Comparison of ENCODE assay signal across 18 cellular contexts in the genomic region with DNA sequence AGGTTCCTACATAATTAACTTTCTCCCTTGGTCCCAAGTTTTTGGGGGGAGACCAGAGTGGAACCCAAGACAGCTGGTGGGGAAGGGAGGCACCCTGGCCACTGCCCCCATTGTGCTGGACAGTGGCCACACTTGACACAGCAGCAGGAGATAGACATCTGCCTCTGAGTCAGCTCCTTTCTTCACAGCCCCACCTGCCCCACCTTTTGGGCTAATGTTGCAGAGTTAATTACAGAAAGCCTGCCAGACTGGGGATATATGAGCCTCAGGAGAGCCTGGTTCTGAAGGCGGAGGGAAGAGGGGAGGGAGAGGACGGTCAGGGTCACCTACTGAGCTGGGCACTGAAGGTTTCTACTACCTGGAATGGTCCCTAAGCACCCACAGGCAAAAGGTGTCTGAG. TPM values are rescaled to one million over a fixed set of nuclear protein-coding genes. Genes with fewer than 3 reads are reported as not detected.
DNase-seq lines count a peak whose midpoint lies in the region; ATAC-seq, FAIRE-seq and TF ChIP-seq lines count a peak whose summit lies in the region.
"Had no signal": no experiment of that assay in that cellular context is flagged by ENCODE, and none has a peak within 500 bp of the region (broad histone marks: within the 10 kb centered on the region; RNA-seq: fewer than 3 reads in every experiment).

No MANE protein-coding gene starts in this region.

- BruUV-seq in K562 (replicated peaks; lab: Mats Ljungman, UMichigan): no TSS peak

- no peak overlapping the region for H3K23ac ChIP-seq in trophoblast cell (ENCODE audit: low read length)

- POLR2A ChIA-PET in K562 (lab: Yijun Ruan, JAX): no interaction called here

- H3K27me3 ChIP-seq in K562 (ENCODE audit: control insufficient read depth in 2 of 2, insufficient read depth in 2 of 2, low read length in 2 of 2) (no peaks in the 10 kb centered on the region), trophoblast cell (ENCODE audit: insufficient read depth, low read length) (no peaks in the 10 kb centered on the region)
- H3K27me3 ChIP-seq: MG63 had no signal

- H4K91ac ChIP-seq in trophoblast cell (ENCODE audit: low read depth, low read length): no peak overlapping the region

- H2AK5ac ChIP-seq in trophoblast cell (ENCODE audit: low read length): no peak overlapping the region

- H3K4me3 ChIP-seq in K562 (no peak overlapping the region), trophoblast cell (ENCODE audit: low read depth, low read length) (no peak overlapping the region)
- H3K4me3 ChIP-seq: MG63, SJCRH30 had no signal

- CTCF ChIA-PET in K562 (lab: Yijun Ruan, JAX; ENCODE audit: low intra/inter-chr PET ratio): no interaction called here

- in situ Hi-C loops in K562 (cut with MboI): no loop called here

- H3K9me3 ChIP-seq in K562 (replicated peaks; ENCODE audit: control insufficient read depth, insufficient read depth, low read depth, low read length) (no peaks in the 10 kb centered on the region), trophoblast cell (ENCODE audit: insufficient read depth, low read depth, low read length) (peaks cover 1% of the 10 kb centered on the region)
- H3K9me3 ChIP-seq: MG63, SJCRH30 had no signal

- H3K79me2 ChIP-seq in K562 (ENCODE audit: control insufficient read depth, insufficient read depth, low read length) (no peaks in the 10 kb centered on the region), trophoblast cell (ENCODE audit: control insufficient read depth, insufficient read depth, low read length, poor library complexity) (no peaks in the 10 kb centered on the region)

- H4K8ac ChIP-seq in trophoblast cell (ENCODE audit: low read depth, low read length): no peak overlapping the region

- TF ChIP-seq POLR2A in K562 (conservative IDR thresholded peaks at IDR 0.05) (no peak), GM12892 (IDR thresholded peaks at IDR 0.05; ENCODE audit: low read depth, low read length) (no peak)

- TF ChIP-seq CTCF in K562 (IDR thresholded peaks at IDR 0.05 in 2 of 3, conservative IDR thresholded peaks at IDR 0.05 in 1 of 3; ENCODE audit: insufficient read depth in 2 of 3, low read depth in 1 of 3, low read length in 3 of 3): no peak

- H4K20me1 ChIP-seq in K562 (replicated peaks; ENCODE audit: control insufficient read depth, insufficient read depth, low read length): no peaks in the 10 kb centered on the region

- H3K4me2 ChIP-seq in K562 (ENCODE audit: insufficient read depth, low read length) (no peak overlapping the region), trophoblast cell (ENCODE audit: low read length) (no peak overlapping the region)

- 0% methylated on average over 2 of the region's 2 CpGs for WGBS in K562 (ENCODE audit: insufficient coverage, low coverage, missing lambda C conversion rate)
- no CpG with 5 or more reads among the region's 2 CpGs for WGBS in trophoblast cell (ENCODE audit: extremely low coverage, insufficient coverage, insufficient read length)

- H2BK120ac ChIP-seq in trophoblast cell (ENCODE audit: insufficient read depth, low read length, poor library complexity): no peak overlapping the region

- no peaks in the 10 kb centered on the region for H3K79me1 ChIP-seq in trophoblast cell (ENCODE audit: low read length)

- no peak overlapping the region for H3K18ac ChIP-seq in trophoblast cell (ENCODE audit: low read length)

- intact Hi-C loops in K562 (cut with micrococcal nuclease): no loop called here

- H2AFZ ChIP-seq in K562 (ENCODE audit: low read depth, low read length): no peak overlapping the region
- H2AFZ ChIP-seq in trophoblast cell (ENCODE audit: insufficient read depth, low read length, poor library complexity): no peak overlapping the region

- TF ChIP-seq RAD21 in K562 (CRISPR knock-in tag; conservative IDR thresholded peaks at IDR 0.05 in 1 of 2, IDR thresholded peaks at IDR 0.05 in 1 of 2): no peak

- H3K36me3 ChIP-seq in K562 (ENCODE audit: control insufficient read depth, insufficient read depth, low read length) (no peaks in the 10 kb centered on the region), trophoblast cell (ENCODE audit: control insufficient read depth in 1 of 2, insufficient read depth in 2 of 2, low read length in 2 of 2) (no peaks in the 10 kb centered on the region)
- H3K36me3 ChIP-seq: MG63, SJCRH30 had no signal

- H3K27ac ChIP-seq in K562 (ENCODE audit: extremely low read depth, low read depth, low read length) (no peak overlapping the region), trophoblast cell (ENCODE audit: low read depth, low read length) (no peak overlapping the region)
- H3K27ac ChIP-seq: 22Rv1, SJCRH30 had no signal

- no peak overlapping the region for H3K14ac ChIP-seq in trophoblast cell (ENCODE audit: low read length)

- FAIRE-seq in K562 (lab: Jason Lieb, UNC): no peak
- no peak for FAIRE-seq in GM12892 (lab: Jason Lieb, UNC)
- FAIRE-seq: G401.6, H1 had no signal

- no peak overlapping the region for H2BK5ac ChIP-seq in trophoblast cell (ENCODE audit: low read depth, low read length, poor library complexity)

- H4K12ac ChIP-seq in trophoblast cell (ENCODE audit: low read depth, low read length): no peak overlapping the region

- ATAC-seq in K562: 0 out of 3 replicates have a peak, but pooled peaks have one; percentile 29

- H2BK12ac ChIP-seq in trophoblast cell (ENCODE audit: low read length): no peak overlapping the region

- H3K9me1 ChIP-seq in K562 (ENCODE audit: control insufficient read depth, insufficient read depth, low read length): no peaks in the 10 kb centered on the region

- TF ChIP-seq EP300 in K562 (IDR thresholded peaks at IDR 0.05; ENCODE audit: low read length): no peak

- H3K9ac ChIP-seq in K562 (ENCODE audit: insufficient read depth in 1 of 2, low read depth in 2 of 2, low read length in 2 of 2): no peak overlapping the region
- H3K9ac ChIP-seq in trophoblast cell (ENCODE audit: low read length): no peak overlapping the region

- H3K4me1 ChIP-seq in K562 (replicated peaks in 1 of 2; ENCODE audit: control insufficient read depth in 2 of 2, insufficient read depth in 2 of 2, low read length in 2 of 2): no peaks in the 10 kb centered on the region
- peaks cover 0 to 5% of the 10 kb centered on the region in 2 experiments for H3K4me1 ChIP-seq in trophoblast cell (ENCODE audit: control insufficient read depth in 1 of 2, insufficient read depth in 2 of 2, low read length in 2 of 2)
- H3K4me1 ChIP-seq: SJCRH30 had no signal

- DNase-seq in DMS 273 (lab: John Stamatoyannopoulos, UW; ENCODE audit: unreplicated experiment): peak; percentile 32
- no peak for DNase-seq in DMS 273 treated with DMSO at 0.1 percent for 48 hours (lab: John Stamatoyannopoulos, UW)
- peak; percentile 18 for DNase-seq in NCI-H69 (lab: John Stamatoyannopoulos, UW)
- DNase-seq in K562 (ENCODE audit: extremely low read depth in 1 of 4, low spot score in 3 of 4): no peak
- DNase-seq in trophoblast cell: peak; percentile 50 to 58
- no peak for DNase-seq in NCI-H1436 (lab: John Stamatoyannopoulos, UW)
- no peak for DNase-seq in hippocampal formation (lab: John Stamatoyannopoulos, UW)
- DNase-seq in GM12892 (ENCODE audit: insufficient read length): no peak
- DNase-seq: CD4-positive, alpha-beta memory T cell; DND-41; MG63; NCI-H2227 treated with DMSO at 0.1 percent for 48 hours; NCI-H524; OCI-M1; SJCRH30 had no signal

- no peak overlapping the region for H3K4ac ChIP-seq in trophoblast cell (ENCODE audit: low read depth, low read length)

TF ChIP-seq in K562, 482 proteins besides CTCF, POLR2A, EP300 and RAD21 (continues in another document):
- TF ChIP-seq ARID2 (IDR thresholded peaks at IDR 0.05): no peak
- no peak for TF ChIP-seq ILK (tag; IDR thresholded peaks at IDR 0.05; ENCODE audit: borderline replicate concordance, low read depth)
- no peak for TF ChIP-seq MEIS2 (IDR thresholded peaks at IDR 0.05; ENCODE audit: partially characterized antibody)
- no peak for TF ChIP-seq ZNF707 (CRISPR knock-in tag; conservative IDR thresholded peaks at IDR 0.05)
- no peak for TF ChIP-seq SMAD2 (IDR thresholded peaks at IDR 0.05; ENCODE audit: low read depth, low read length)
- no peak for TF ChIP-seq THAP12 (CRISPR knock-in tag; IDR thresholded peaks at IDR 0.05)

RNA-seq across cellular contexts. Expression of gene MAFB, which starts 50.6 kb away (rescaled TPM):
- total RNA-seq in K562 (2011; cell fraction: chromatin; rRNA removed; ENCODE audit: low replicate concordance): not detected in 2 replicates
- not detected in 2 replicates for total RNA-seq in K562 (2011; cell fraction: nucleolus; rRNA removed)
- total RNA-seq in K562 (2011; cell fraction: nucleoplasm; rRNA removed): not detected in 2 replicates
- total RNA-seq in K562 (2014; rRNA removed) (not detected in 2 replicates), K562 (2014; rRNA removed; fragmentation: Illumina TruSeq; extraction: Trizol) (not detected in 2 replicates), K562 (2015; rRNA removed; fragmentation: Illumina TruSeq; extraction: Trizol) (not detected in 2 replicates), K562 (2021) (0.04 and 0.09 TPM in 2 replicates)
- polyA plus RNA-seq in K562 (2011; rRNA removed) (not detected in 2 replicates), K562 (2014; fragmentation: Illumina TruSeq; extraction: Trizol) (not detected in 2 replicates), K562 (2014; fragmentation: Nextera tagmentation; extraction: Ambion mirVana) (not detected), K562 (2014; rRNA removed) (not detected in 2 replicates)
- not detected in 2 replicates for polyA plus RNA-seq in K562 (2011; cell fraction: cytosol; rRNA removed)
- polyA plus RNA-seq in K562 (2011; cell fraction: nucleus; rRNA removed): not detected in 2 replicates
- polyA plus RNA-seq in K562 (2012): 0.03 TPM in 1 of 2 replicates, not detected in the other
- not detected in 2 replicates for polyA minus RNA-seq in K562 (2011; rRNA and poly(A)+ RNA removed)
- not detected in 2 replicates for polyA minus RNA-seq in K562 (2011; cell fraction: cytosol; rRNA and poly(A)+ RNA removed)
- not detected in 2 replicates for polyA minus RNA-seq in K562 (2011; cell fraction: nucleus; rRNA and poly(A)+ RNA removed)
- polyA plus RNA-seq in trophoblast cell (2013): 13.0 and 14.8 TPM in 2 replicates
- polyA plus RNA-seq in GM12892 (2012; ENCODE audit: missing spikeins): 0.06 TPM
- total RNA-seq: SJCRH30 had no signal

Comparison
In these comparisons a context has a peak if more than half of its experiments do, and no peak if none do; other contexts are left out.
1. DNase-seq: peak in DMS 273 (single experiment), NCI-H69 (single experiment) and trophoblast cell (2 of 2); none in DMS 273 treated with DMSO at 0.1 percent for 48 hours (single experiment), K562 (0 of 4), NCI-H1436 (single experiment), hippocampal formation (0 of 2) and GM12892 (single experiment).